In the genomic region with DNA sequence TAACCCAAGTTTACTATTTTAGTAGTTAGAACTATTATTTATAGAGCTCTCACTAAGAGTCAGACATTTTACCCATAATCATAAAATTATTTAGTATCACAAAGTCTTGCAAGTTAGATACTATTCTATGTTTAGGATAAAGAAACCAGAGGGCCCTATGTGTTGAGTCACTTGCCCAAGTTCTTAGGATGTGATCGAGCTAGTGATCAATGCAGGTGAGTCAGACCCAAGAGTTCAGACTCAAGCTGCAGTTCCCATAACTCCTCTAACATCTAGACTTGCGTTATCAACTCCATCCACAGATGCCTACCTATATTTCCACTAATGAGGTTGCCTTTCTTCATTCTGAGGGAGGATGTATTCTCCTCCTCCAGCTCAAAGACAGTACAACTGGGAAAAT, we compare ENCODE assay signal across 28 cellular contexts. TPM values are rescaled to one million over a fixed set of nuclear protein-coding genes. Genes with fewer than 3 reads are reported as not detected.
"Had no signal": no experiment of that assay in that cellular context is flagged by ENCODE, and none has a peak within 500 bp of the region (broad histone marks: within the 10 kb centered on the region; RNA-seq: fewer than 3 reads in every experiment).

No MANE protein-coding gene starts in this region.

- FAIRE-seq: colon, TTC549 had no signal

- DNase-seq: activated CD4-positive, alpha-beta memory T cell treated with anti-CD3 and anti-CD28 coated beads, Interleukin-2, amount 10 ng/mL, durations not matched to agents 7 days and 5 days; activated CD4-positive, alpha-beta T cell treated with anti-CD3 and anti-CD28 coated beads for 1 hour; activated CD4-positive, alpha-beta T cell treated with anti-CD3 and anti-CD28 coated beads for 4 hours; activated CD4-positive, alpha-beta T cell treated with anti-CD3 and anti-CD28 coated beads, Interleukin-2, amount 10 ng/mL, durations not matched to agents 24 days and 14 days; activated CD4-positive, alpha-beta T cell treated with anti-CD3 and anti-CD28 coated beads, Interleukin-2, amount 50 U/mL, for 48 hours; activated CD4-positive, CD25-positive, alpha-beta regulatory T cell; activated CD8-positive, alpha-beta memory T cell treated with anti-CD3 and anti-CD28 coated beads for 24 hours; activated CD8-positive, alpha-beta memory T cell treated with anti-CD3 and anti-CD28 coated beads, Interleukin-2, amount 10 ng/mL, durations not matched to agents 7 days and 5 days; activated CD8-positive, alpha-beta memory T cell treated with anti-CD3 and anti-CD28 coated beads, Interleukin-2, amount 50 U/mL, for 48 hours; activated CD8-positive, alpha-beta T cell treated with anti-CD3 and anti-CD28 coated beads, Interleukin-2, amount 10 ng/mL, durations not matched to agents 7 days and 5 days; activated effector memory CD4-positive, alpha-beta T cell treated with Interleukin-2 at 50 U/mL for 16 hours; activated gamma-delta T cell; activated naive CD4-positive, alpha-beta T cell treated with anti-CD3 and anti-CD28 coated beads, Interleukin-2, amount 10 ng/mL, durations not matched to agents 7 days and 5 days; activated naive CD4-positive, alpha-beta T cell treated with Interleukin-2 at 50 U/mL for 16 hours; activated naive CD8-positive, alpha-beta T cell treated with anti-CD3 and anti-CD28 coated beads, Interleukin-2, amount 10 ng/mL, durations not matched to agents 7 days and 5 days; activated naive CD8-positive, alpha-beta T cell treated with anti-CD3 and anti-CD28 coated beads, Interleukin-2, amount 50 U/mL, for 24 hours; activated T-cell treated with anti-CD3 and anti-CD28 coated beads, Interleukin-2, amount 50 U/mL, for 24 hours; activated T-cell treated with anti-CD3 and anti-CD28 coated beads, Interleukin-2, amount 50 U/mL, for 48 hours; amygdala; anterior cingulate cortex; central memory CD4-positive, alpha-beta T cell; T-helper 2 cell; T-helper 9 cell; WERI-Rb-1 had no signal

- H3K27me3 ChIP-seq: ascending aorta had no signal

- H3K4me3 ChIP-seq: ascending aorta had no signal

- H3K36me3 ChIP-seq: ascending aorta, WERI-Rb-1 had no signal

RNA-seq across cellular contexts. Expression of a gene that starts 53.8 kb away (rescaled TPM):
- total RNA-seq: activated CD4-positive, alpha-beta memory T cell treated with anti-CD3 and anti-CD28 coated beads, Interleukin-2, amount 10 ng/mL, durations not matched to agents 7 days and 5 days; activated CD4-positive, alpha-beta T cell treated with anti-CD3 and anti-CD28 coated beads, Interleukin-2, amount 10 ng/mL, durations not matched to agents 24 days and 14 days; activated CD8-positive, alpha-beta memory T cell treated with anti-CD3 and anti-CD28 coated beads, Interleukin-2, amount 10 ng/mL, durations not matched to agents 7 days and 5 days; activated CD8-positive, alpha-beta T cell treated with anti-CD3 and anti-CD28 coated beads, Interleukin-2, amount 10 ng/mL, durations not matched to agents 7 days and 5 days; activated naive CD8-positive, alpha-beta T cell treated with anti-CD3 and anti-CD28 coated beads, Interleukin-2, amount 10 ng/mL, durations not matched to agents 7 days and 5 days; activated T-helper 2 cell treated with anti-CD3 and anti-CD28 coated beads, Interferon-gamma antibody, Interleukin-2, Interleukin-4, amounts not matched to agents 10 μg/mL and 5 μg/mL and 100 μg/mL, durations not matched to agents 14 hours and 24 hours and 36 hours; ascending aorta had no signal
